ENCODE assay signal across 8 cellular contexts in the genomic region with DNA sequence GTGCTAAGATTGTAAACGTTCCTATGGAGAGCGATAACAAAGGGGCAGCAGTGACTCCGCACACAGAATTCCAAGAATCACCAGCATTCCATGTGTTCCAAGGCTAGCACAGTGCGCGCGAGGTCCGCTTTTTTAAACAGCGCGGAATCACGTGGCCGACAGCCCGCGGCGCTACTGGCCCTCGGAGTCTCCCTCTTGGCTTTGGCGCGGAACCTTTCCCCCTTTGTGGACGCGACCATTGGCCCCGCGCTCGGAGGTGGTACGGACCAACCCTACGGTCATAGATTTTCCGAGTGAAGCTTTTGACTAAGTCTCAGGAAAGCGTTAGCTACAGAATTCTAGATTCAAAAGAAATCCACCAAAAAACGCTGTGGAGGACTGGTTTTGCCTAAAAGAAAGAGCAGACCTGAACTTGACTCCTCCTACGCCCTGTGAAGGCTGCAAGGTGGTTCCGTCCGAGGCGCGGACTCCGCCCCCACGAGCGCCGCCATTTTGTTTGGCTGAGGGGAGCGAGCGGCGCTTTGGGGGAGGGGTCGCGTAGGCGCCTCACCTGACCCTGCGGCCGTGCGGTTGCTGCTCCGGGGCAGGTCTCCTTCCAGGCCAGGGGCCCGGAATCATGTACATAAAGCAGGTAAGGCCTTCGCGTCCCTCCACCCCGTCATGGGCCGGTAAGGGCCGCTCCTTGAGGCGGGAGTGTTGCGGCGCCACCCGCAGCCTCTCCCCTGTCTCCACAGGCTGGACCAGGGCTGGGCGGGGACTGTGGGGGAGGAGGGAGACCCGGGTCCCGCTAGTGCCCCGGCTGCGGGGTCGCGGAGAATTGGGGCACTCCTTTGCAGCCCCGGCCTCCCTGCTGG. TPM values are rescaled to one million over a fixed set of nuclear protein-coding genes. Genes with fewer than 3 reads are reported as not detected.
DNase-seq lines count a peak whose midpoint lies in the region; ATAC-seq and TF ChIP-seq lines count a peak whose summit lies in the region.

A gene (plus strand): TSS at position 495 of the 854 bp plus-strand sequence. CDS start 122 bp downstream, at position 617.

- peak in 1 of 3 donors; percentile 74 for TF ChIP-seq POLR2A in spleen (IDR thresholded peaks at IDR 0.05)

- H3K27me3 ChIP-seq in AG04450 (ENCODE audit: control insufficient read depth, insufficient read depth, low read length): no peaks in the 10 kb centered on the region
- H3K27me3 ChIP-seq in spleen (replicated peaks in 1 of 7): peaks cover 0 to 7% (median 0%) of the 10 kb centered on the region in 7 donors

- H3K9me3 ChIP-seq in AG04450 (ENCODE audit: control insufficient read depth, insufficient read depth, low read length) (peaks cover 3% of the 10 kb centered on the region; the same call in 1 of the 2 replicates), spleen (no peaks in the 10 kb centered on the region)

- no peak for TF ChIP-seq CTCF in AG04450 (IDR thresholded peaks at IDR 0.05; ENCODE audit: low read depth, low read length)
- TF ChIP-seq CTCF in spleen (IDR thresholded peaks at IDR 0.05 in 8 of 11, conservative IDR thresholded peaks at IDR 0.05 in 3 of 11): peak in 1 of 11 experiments; percentile 22

- POLR2A ChIA-PET in AG04450 (lab: Yijun Ruan, JAX): interaction anchor here (1.5 kb wide), 1 partner anchor 214 kb away, joined by 6 read pairs; no protein-coding TSS in a partner anchor

- intact Hi-C loops in spleen (cut with DNase I; ENCODE audit: low total_unique reads): no loop called here

- H3K4me3 ChIP-seq in AG04450 (ENCODE audit: low read depth, low read length) (peak within 1 kb of the TSS; percentile 83), spleen (peak within 1 kb of the TSS; percentile 85 to 99 (median 96))

- peaks cover 27 to 54% (median 52%) of the 10 kb centered on the region in 6 donors for H3K4me1 ChIP-seq in spleen

- DNase-seq in AG04450 (ENCODE audit: low read depth, low spot score) (peak; percentile 91), NCI-H226 (peak; percentile 94), inferior parietal cortex (ENCODE audit: extremely low spot score) (peak; percentile 96), spleen (peak; percentile 96)
- DNase-seq in activated CD4-positive, CD25-positive, alpha-beta regulatory T cell (lab: John Stamatoyannopoulos, UW): peak; percentile 67 to 86 (median 81)
- DNase-seq in central memory CD4-positive, alpha-beta T cell: peak; percentile 92

- H3K27ac ChIP-seq in AG04450 (ENCODE audit: low read depth, low read length) (peak within 1 kb of the TSS; percentile 94), spleen (peak within 1 kb of the TSS; percentile 87 to 97 (median 93))

- H3K36me3 ChIP-seq in spleen: peaks cover 0 to 13% (median 3%) of the 10 kb centered on the region in 6 donors

- CTCF ChIA-PET in AG04450 (lab: Charles Lee): interaction anchor here (0.9 to 1.8 kb wide), 5 partner anchors 9 to 262 kb away, joined by 3 to 7 read pairs (median 4); no protein-coding TSS in a partner anchor

- 0% methylated on average over 45 to 64 of the region's 64 CpGs for WGBS in spleen, 5 donors

- peak; percentile 91 for ATAC-seq in GM18909 (IDR thresholded peaks at IDR 0.05; ENCODE audit: poor library complexity, unreplicated experiment)
- peak; percentile 86 for ATAC-seq in HG03175 (IDR thresholded peaks at IDR 0.05; ENCODE audit: unreplicated experiment)

RNA-seq across cellular contexts. Expression of the gene that starts here (rescaled TPM):
- 18.9 and 26.2 TPM in 2 replicates for polyA plus RNA-seq in AG04450 (2011; rRNA removed)
- polyA minus RNA-seq in AG04450 (2011; rRNA and poly(A)+ RNA removed): 6.4 and 14.0 TPM in 2 replicates
- 10 to 100 TPM; 32.4 to 41.2 (median 35.0) TPM for total RNA-seq in spleen
- polyA plus RNA-seq in spleen: 10 to 100 TPM; 10.4 to 16.7 (median 13.9) TPM

Comparison
In these comparisons a context has a peak if more than half of its experiments do, and no peak if none do; other contexts are left out.
1. Peak in every context shown above with its lines: DNase-seq, ATAC-seq, H3K4me3 ChIP-seq and H3K27ac ChIP-seq.